ENCODE assay signal across 30 cellular contexts in the genomic region with DNA sequence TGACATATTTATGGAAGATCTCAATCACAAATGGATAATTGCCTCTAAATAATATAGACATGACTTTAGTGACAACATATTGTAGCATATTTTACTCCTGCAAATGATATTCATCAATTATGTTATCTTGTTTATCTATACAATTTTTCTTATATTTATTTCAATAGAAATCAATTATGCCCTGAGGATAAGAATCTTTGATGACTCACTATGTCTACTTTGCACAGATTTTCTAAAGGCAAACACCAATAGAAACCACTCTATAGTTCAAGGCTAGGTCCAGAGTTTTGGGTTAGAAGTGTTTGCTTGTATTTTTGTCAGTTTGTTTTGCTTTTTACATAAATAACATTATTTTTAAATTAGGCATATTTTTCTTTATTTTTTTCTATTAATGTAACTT.
"Had no signal": no experiment of that assay in that cellular context is flagged by ENCODE, and none has a peak within 500 bp of the region (broad histone marks: within the 10 kb centered on the region; RNA-seq: fewer than 3 reads in every experiment).

No MANE protein-coding gene starts in this region.

- DNase-seq: activated CD4-positive, alpha-beta memory T cell treated with anti-CD3 and anti-CD28 coated beads for 36 hours; activated CD4-positive, alpha-beta T cell treated with anti-CD3 and anti-CD28 coated beads for 36 hours; activated CD4-positive, alpha-beta T cell treated with anti-CD3 and anti-CD28 coated beads, Interleukin-2, amount 10 ng/mL, durations not matched to agents 24 days and 14 days; activated CD4-positive, CD25-positive, alpha-beta regulatory T cell; activated CD4-positive, CD25-positive, alpha-beta regulatory T cell treated with anti-CD3 and anti-CD28 coated beads, Interleukin-2, amount 50 U/mL, for 72 hours; activated CD8-positive, alpha-beta memory T cell treated with anti-CD3 and anti-CD28 coated beads, Interleukin-2, amount 10 ng/mL, durations not matched to agents 7 days and 5 days; activated CD8-positive, alpha-beta memory T cell treated with anti-CD3 and anti-CD28 coated beads, Interleukin-2, amount 50 U/mL, for 4 hours; activated CD8-positive, alpha-beta T cell treated with anti-CD3 and anti-CD28 coated beads, Interleukin-2, amount 10 ng/mL, durations not matched to agents 7 days and 5 days; activated effector memory CD4-positive, alpha-beta T cell treated with anti-CD3 and anti-CD28 coated beads, Interleukin-2, amount 50 U/mL, for 16 hours; activated naive CD4-positive, alpha-beta T cell treated with anti-CD3 and anti-CD28 coated beads for 36 hours; activated naive CD8-positive, alpha-beta T cell treated with anti-CD3 and anti-CD28 coated beads for 36 hours; activated naive CD8-positive, alpha-beta T cell treated with anti-CD3 and anti-CD28 coated beads, Interleukin-2, amount 50 U/mL, for 24 hours; activated T-cell treated with anti-CD3 and anti-CD28 coated beads, Interleukin-2, amount 50 U/mL, for 1 hour; activated T-cell treated with anti-CD3 and anti-CD28 coated beads, Interleukin-2, amount 50 U/mL, for 48 hours; adrenal gland; amygdala; aorta; body of pancreas; central memory CD4-positive, alpha-beta T cell; cerebellar nuclear complex; colonic mucosa; effector CD8-positive, alpha-beta T cell; foreskin fibroblast; head of caudate nucleus; T-helper 2 cell had no signal

- H3K27ac Mint-ChIP-seq: activated CD4-positive, alpha-beta memory T cell treated with anti-CD3 and anti-CD28 coated beads for 36 hours; activated CD4-positive, alpha-beta T cell treated with anti-CD3 and anti-CD28 coated beads for 36 hours; activated CD4-positive, alpha-beta T cell treated with anti-CD3 and anti-CD28 coated beads, Interleukin-2, amount 10 ng/mL, durations not matched to agents 24 days and 14 days; activated CD8-positive, alpha-beta memory T cell treated with anti-CD3 and anti-CD28 coated beads, Interleukin-2, amount 10 ng/mL, durations not matched to agents 7 days and 5 days; activated CD8-positive, alpha-beta T cell treated with anti-CD3 and anti-CD28 coated beads, Interleukin-2, amount 10 ng/mL, durations not matched to agents 7 days and 5 days; activated naive CD4-positive, alpha-beta T cell treated with anti-CD3 and anti-CD28 coated beads for 36 hours; activated naive CD4-positive, alpha-beta T cell treated with anti-CD3 and anti-CD28 coated beads, Interleukin-2, amount 50 U/mL, for 24 hours; activated naive CD8-positive, alpha-beta T cell treated with anti-CD3 and anti-CD28 coated beads for 36 hours; activated naive CD8-positive, alpha-beta T cell treated with anti-CD3 and anti-CD28 coated beads, Interleukin-2, amount 50 U/mL, for 24 hours; activated T-helper 1 cell treated with anti-CD3 and anti-CD28 coated beads, Interleukin-12 subunit alpha, Interleukin-12 subunit beta, Interleukin-2, Interleukin-4 antibody, amounts not matched to agents 30 ng/mL and 10 ng/mL and 1 ng/mL, durations not matched to agents 14 hours and 24 hours and 36 hours; activated T-helper 2 cell treated with anti-CD3 and anti-CD28 coated beads, Interferon-gamma antibody, Interleukin-2, Interleukin-4, amounts not matched to agents 10 μg/mL and 5 μg/mL and 100 μg/mL, durations not matched to agents 14 hours and 24 hours and 36 hours had no signal

- H3K27ac ChIP-seq: adrenal gland, body of pancreas, cardiac muscle cell, colonic mucosa had no signal

- H3K36me3 Mint-ChIP-seq: activated CD4-positive, alpha-beta memory T cell treated with anti-CD3 and anti-CD28 coated beads for 36 hours; activated CD8-positive, alpha-beta memory T cell treated with anti-CD3 and anti-CD28 coated beads, Interleukin-2, amount 10 ng/mL, durations not matched to agents 7 days and 5 days; activated naive CD4-positive, alpha-beta T cell treated with anti-CD3 and anti-CD28 coated beads, Interleukin-2, amount 50 U/mL, for 24 hours; activated naive CD8-positive, alpha-beta T cell treated with anti-CD3 and anti-CD28 coated beads for 36 hours had no signal

- H3K4me3 ChIP-seq: adrenal gland, body of pancreas, cardiac muscle cell, colonic mucosa had no signal

- H3K27me3 Mint-ChIP-seq: activated CD4-positive, alpha-beta memory T cell treated with anti-CD3 and anti-CD28 coated beads for 36 hours; activated CD4-positive, alpha-beta T cell treated with anti-CD3 and anti-CD28 coated beads, Interleukin-2, amount 10 ng/mL, durations not matched to agents 24 days and 14 days; activated CD8-positive, alpha-beta memory T cell treated with anti-CD3 and anti-CD28 coated beads, Interleukin-2, amount 10 ng/mL, durations not matched to agents 7 days and 5 days; activated naive CD4-positive, alpha-beta T cell treated with anti-CD3 and anti-CD28 coated beads, Interleukin-2, amount 50 U/mL, for 24 hours; activated naive CD8-positive, alpha-beta T cell treated with anti-CD3 and anti-CD28 coated beads for 36 hours; activated naive CD8-positive, alpha-beta T cell treated with anti-CD3 and anti-CD28 coated beads, Interleukin-2, amount 50 U/mL, for 24 hours had no signal

- H3K36me3 ChIP-seq: adrenal gland, cardiac muscle cell, colonic mucosa had no signal

- ATAC-seq: activated CD4-positive, alpha-beta T cell treated with anti-CD3 and anti-CD28 coated beads for 36 hours; activated CD8-positive, alpha-beta memory T cell treated with anti-CD3 and anti-CD28 coated beads, Interleukin-2, amount 10 ng/mL, durations not matched to agents 7 days and 5 days; activated CD8-positive, alpha-beta T cell treated with anti-CD3 and anti-CD28 coated beads, Interleukin-2, amount 10 ng/mL, durations not matched to agents 7 days and 5 days; activated naive CD8-positive, alpha-beta T cell treated with anti-CD3 and anti-CD28 coated beads, Interleukin-2, amount 50 U/mL, for 24 hours; body of pancreas; esophagus mucosa had no signal

- H3K9me3 ChIP-seq: adrenal gland, body of pancreas, colonic mucosa had no signal

- H3K9me3 Mint-ChIP-seq: activated naive CD4-positive, alpha-beta T cell treated with anti-CD3 and anti-CD28 coated beads, Interleukin-2, amount 50 U/mL, for 24 hours; activated naive CD8-positive, alpha-beta T cell treated with anti-CD3 and anti-CD28 coated beads for 36 hours had no signal

- H3K4me1 ChIP-seq: adrenal gland, colonic mucosa had no signal

- H3K27me3 ChIP-seq: adrenal gland, body of pancreas, cardiac muscle cell, colonic mucosa had no signal

- H3K4me3 Mint-ChIP-seq: activated CD4-positive, alpha-beta memory T cell treated with anti-CD3 and anti-CD28 coated beads for 36 hours; activated CD4-positive, alpha-beta T cell treated with anti-CD3 and anti-CD28 coated beads for 36 hours; activated CD4-positive, alpha-beta T cell treated with anti-CD3 and anti-CD28 coated beads, Interleukin-2, amount 10 ng/mL, durations not matched to agents 24 days and 14 days; activated CD8-positive, alpha-beta memory T cell treated with anti-CD3 and anti-CD28 coated beads, Interleukin-2, amount 10 ng/mL, durations not matched to agents 7 days and 5 days; activated CD8-positive, alpha-beta T cell treated with anti-CD3 and anti-CD28 coated beads, Interleukin-2, amount 10 ng/mL, durations not matched to agents 7 days and 5 days; activated naive CD4-positive, alpha-beta T cell treated with anti-CD3 and anti-CD28 coated beads for 36 hours; activated naive CD4-positive, alpha-beta T cell treated with anti-CD3 and anti-CD28 coated beads, Interleukin-2, amount 50 U/mL, for 24 hours; activated naive CD8-positive, alpha-beta T cell treated with anti-CD3 and anti-CD28 coated beads for 36 hours; activated naive CD8-positive, alpha-beta T cell treated with anti-CD3 and anti-CD28 coated beads, Interleukin-2, amount 50 U/mL, for 24 hours; activated T-helper 1 cell treated with anti-CD3 and anti-CD28 coated beads, Interleukin-12 subunit alpha, Interleukin-12 subunit beta, Interleukin-2, Interleukin-4 antibody, amounts not matched to agents 30 ng/mL and 10 ng/mL and 1 ng/mL, durations not matched to agents 14 hours and 24 hours and 36 hours had no signal

- H3K4me1 Mint-ChIP-seq: activated CD4-positive, alpha-beta T cell treated with anti-CD3 and anti-CD28 coated beads for 36 hours; activated CD4-positive, alpha-beta T cell treated with anti-CD3 and anti-CD28 coated beads, Interleukin-2, amount 10 ng/mL, durations not matched to agents 24 days and 14 days; activated CD8-positive, alpha-beta memory T cell treated with anti-CD3 and anti-CD28 coated beads, Interleukin-2, amount 10 ng/mL, durations not matched to agents 7 days and 5 days; activated naive CD4-positive, alpha-beta T cell treated with anti-CD3 and anti-CD28 coated beads, Interleukin-2, amount 50 U/mL, for 24 hours; activated naive CD8-positive, alpha-beta T cell treated with anti-CD3 and anti-CD28 coated beads for 36 hours; activated naive CD8-positive, alpha-beta T cell treated with anti-CD3 and anti-CD28 coated beads, Interleukin-2, amount 50 U/mL, for 24 hours had no signal
